In genomic region chr10:86648706-86649426, GRCh38 we compare ENCODE assay signal across 10 cellular contexts. TPM values are rescaled to one million over a fixed set of nuclear protein-coding genes. Genes with fewer than 3 reads are reported as not detected.
DNase-seq lines count a peak whose midpoint lies in the region; ATAC-seq and TF ChIP-seq lines count a peak whose summit lies in the region.
"Had no signal": no experiment of that assay in that cellular context is flagged by ENCODE, and none has a peak within 500 bp of the region (broad histone marks: within the 10 kb centered on the region; RNA-seq: fewer than 3 reads in every experiment).

No MANE protein-coding gene starts in this region.

- intact Hi-C loops in sciatic nerve (cut with DNase I): no loop called here

- ATAC-seq in sciatic nerve (peak; percentile 84), GM18517 (IDR thresholded peaks at IDR 0.05; ENCODE audit: unreplicated experiment) (no peak)

- DNase-seq in Daoy (ENCODE audit: low read depth) (peak; percentile 65), NCI-H446 (lab: John Stamatoyannopoulos, UW) (peak; percentile 58 to 89), fibroblast of the aortic adventitia (ENCODE audit: low read depth) (peak; percentile 97), sciatic nerve (ENCODE audit: low spot score) (peak; percentile 82), RKO (ENCODE audit: low spot score) (no peak), G401 (ENCODE audit: low spot score) (no peak), NCI-H510A (lab: John Stamatoyannopoulos, UW) (no peak)
- DNase-seq: activated CD4-positive, CD25-positive, alpha-beta regulatory T cell had no signal

- TF ChIP-seq CTCF in fibroblast of the aortic adventitia (IDR thresholded peaks at IDR 0.05; ENCODE audit: insufficient read depth, low read length): no peak

- no peak overlapping the region for H3K4me3 ChIP-seq in fibroblast of the aortic adventitia (ENCODE audit: low read depth, low read length)

- in situ Hi-C loops in G401 (cut with HindIII; ENCODE audit: low sequenced_read_pairs): no loop called here

RNA-seq across cellular contexts. Expression of gene OPN4, which starts 5.5 kb away (rescaled TPM):
- not detected in 2 replicates for total RNA-seq in Daoy (2014; rRNA removed; shearing (Covaris generic))
- not detected in 2 replicates for total RNA-seq in fibroblast of the aortic adventitia (ENCODE audit: low replicate concordance)
- total RNA-seq in sciatic nerve: 0.18 TPM
- not detected in 2 replicates for total RNA-seq in G401 (2014; rRNA removed; shearing (Covaris generic))
- total RNA-seq: endothelial cell of umbilical vein had no signal

RNA-seq across cellular contexts. Expression of gene LDB3, which starts 19.4 kb away (rescaled TPM):
- total RNA-seq in Daoy (2014; rRNA removed; shearing (Covaris generic)): 0.45 TPM in 1 of 2 replicates, not detected in the other
- total RNA-seq in fibroblast of the aortic adventitia (ENCODE audit: low replicate concordance) (under 0.01 TPM in 1 of 2 replicates, not detected in the other), sciatic nerve (4.9 TPM)
- 0.37 and 0.78 TPM in 2 replicates for total RNA-seq in G401 (2014; rRNA removed; shearing (Covaris generic))
- total RNA-seq: endothelial cell of umbilical vein had no signal

Comparison
In these comparisons a context has a peak if more than half of its experiments do, and no peak if none do; other contexts are left out.
1. DNase-seq: peak in Daoy (single experiment), NCI-H446 (2 of 2), fibroblast of the aortic adventitia (single experiment) and sciatic nerve (single experiment); none in RKO (single experiment), G401 (single experiment) and NCI-H510A (single experiment).